ENCODE assay signal across 13 cellular contexts in the genomic region with DNA sequence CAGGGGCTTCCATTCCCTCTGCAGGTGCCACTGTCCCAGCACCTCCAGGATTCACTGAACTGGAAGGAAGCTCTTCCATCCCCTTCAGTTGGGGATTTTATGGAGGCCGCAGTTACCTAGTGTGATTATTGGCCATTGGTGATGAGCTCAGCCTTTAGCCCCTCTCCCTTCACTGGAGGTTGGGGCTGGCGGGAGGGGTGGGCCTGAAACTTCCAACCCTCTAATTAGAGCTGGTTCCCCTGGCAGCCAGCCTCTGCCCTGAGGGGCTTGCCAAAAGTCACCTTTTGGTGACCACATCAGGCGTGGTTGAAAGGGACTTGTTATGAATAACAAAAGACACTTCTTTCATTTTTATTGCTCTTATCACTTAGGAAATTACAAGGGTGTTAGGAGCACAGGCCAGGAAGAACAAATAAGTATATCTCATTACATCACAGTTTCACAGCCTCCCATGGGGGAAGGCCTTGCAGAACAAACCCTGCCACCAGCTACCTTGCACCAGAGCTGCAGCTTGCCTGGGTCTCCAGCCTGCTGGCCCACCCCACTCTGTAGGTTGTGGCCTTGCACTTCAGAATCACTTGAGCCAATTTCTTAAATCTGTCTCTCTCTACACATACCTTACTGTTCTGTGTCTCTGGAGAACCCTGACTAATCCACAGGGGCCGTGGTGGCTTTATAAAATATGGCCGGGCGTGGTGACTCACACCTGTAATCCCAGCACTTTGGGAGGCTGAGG. TPM values are rescaled to one million over a fixed set of nuclear protein-coding genes. Genes with fewer than 3 reads are reported as not detected.
DNase-seq lines count a peak whose midpoint lies in the region; ATAC-seq, FAIRE-seq and TF ChIP-seq lines count a peak whose summit lies in the region.
"Had no signal": no experiment of that assay in that cellular context is flagged by ENCODE, and none has a peak within 500 bp of the region (broad histone marks: within the 10 kb centered on the region; RNA-seq: fewer than 3 reads in every experiment).

No MANE protein-coding gene starts in this region.

- H3K4me2 ChIP-seq in A549 = peak overlapping the region; percentile 87

- peaks cover 65% of the 10 kb centered on the region for H3K4me1 ChIP-seq in A549

- H3K4me3 ChIP-seq in A549 = no peak overlapping the region
- H3K4me3 ChIP-seq: left lung, prostate gland had no signal

- no peak for FAIRE-seq in A549 (lab: Jason Lieb, UNC)

- POLR2A ChIA-PET in A549 (lab: Yijun Ruan, JAX) = no interaction called here
- POLR2A ChIA-PET in RWPE1 (lab: Yijun Ruan, JAX; ENCODE audit: low non-redundant PET) = no interaction called here

- no peak for DNase-seq in A549 (ENCODE audit: low read depth in 1 of 2, low spot score in 1 of 2)
- peak; percentile 36 for DNase-seq in COR-L47 (lab: John Stamatoyannopoulos, UW)
- DNase-seq in RWPE1 (ENCODE audit: low spot score) = no peak
- no peak for DNase-seq in islet precursor cell
- no peak for DNase-seq in GM19238 (ENCODE audit: insufficient read length, low spot score)
- no peak for DNase-seq in ecto neural progenitor cell (ENCODE audit: low spot score)
- no peak for DNase-seq in LoVo (ENCODE audit: low spot score)
- DNase-seq: central memory CD4-positive, alpha-beta T cell; left lung; NCI-H1436 had no signal

- no peak for ATAC-seq in A549
- ATAC-seq: left lung, WTC11 had no signal

- no peak for TF ChIP-seq EP300 in A549 (IDR thresholded peaks at IDR 0.05)

- no peak for TF ChIP-seq RAD21 in A549 (conservative IDR thresholded peaks at IDR 0.05 in 1 of 2, IDR thresholded peaks at IDR 0.05 in 1 of 2)

- 77% methylated on average over 6 of the region's 6 CpGs for WGBS in A549 (ENCODE audit: missing lambda C conversion rate)

- H3K9me3 ChIP-seq in A549 = no peaks in the 10 kb centered on the region
- H3K9me3 ChIP-seq: left lung, prostate gland had no signal

- TF ChIP-seq POLR2A in A549 (IDR thresholded peaks at IDR 0.05; ENCODE audit: low read length) = no peak

- H3K27ac ChIP-seq in A549 (peak overlapping the region in 1 of 2 experiments; percentile 25; a peak in 1 of 6 replicates), RWPE1 (peak overlapping the region; percentile 29), layer of hippocampus (ENCODE audit: low read depth, low read length) (peak overlapping the region; percentile 60)
- H3K27ac ChIP-seq: left lung had no signal

- H3K27me3 ChIP-seq in layer of hippocampus (ENCODE audit: control insufficient read depth, insufficient read depth, low read length) = no peaks in the 10 kb centered on the region
- H3K27me3 ChIP-seq: left lung had no signal

- CTCF ChIA-PET in A549 (lab: Yijun Ruan, JAX) = interaction anchor here (0.6 to 11.8 kb wide), 7 partner anchors 28 to 259 kb away, joined by 3 to 300 read pairs (median 3); a partner anchor contains a TSS
- CTCF ChIA-PET in RWPE1 (lab: Yijun Ruan, JAX) = interaction anchor here (0.6 to 0.7 kb wide), 2 partner anchors 146 to 151 kb away, joined by 3 read pairs; no protein-coding TSS in a partner anchor

- TF ChIP-seq CTCF in A549 (IDR thresholded peaks at IDR 0.05) (no peak), RWPE1 (conservative IDR thresholded peaks at IDR 0.05; ENCODE audit: low read depth) (no peak)

TF ChIP-seq in A549, 52 proteins besides CTCF, POLR2A, EP300 and RAD21:
- TF ChIP-seq RCOR1 (IDR thresholded peaks at IDR 0.05; ENCODE audit: low read depth, low read length) (no peak), NPAS2 (CRISPR knock-in tag; IDR thresholded peaks at IDR 0.05; ENCODE audit: borderline replicate concordance) (no peak), FOSL2 (IDR thresholded peaks at IDR 0.05) (no peak), FOSL2 (CRISPR knock-in tag; IDR thresholded peaks at IDR 0.05) (peak; percentile 35; the same call in 1 of the 2 replicates)

RNA-seq across cellular contexts. Expression of a gene that starts 5.0 kb away (rescaled TPM):
- 100 and 113 TPM in 2 replicates for polyA plus RNA-seq in A549 (2011; rRNA removed)
- polyA plus RNA-seq in A549 (2012; cell fraction: cytosol; rRNA removed) = 80.7 and 98.5 TPM in 2 replicates
- polyA plus RNA-seq in A549 (2012; cell fraction: nucleus; rRNA removed) = 252 and 288 TPM in 2 replicates
- 85.5 to 93.7 TPM (median 93.2 TPM) in 3 replicates for polyA plus RNA-seq in A549 (2017; fragmentation: RNase III; extraction: RNeasy Plus Mini Kit Qiagen cat#74134 plus additional on column Dnase treatment)
- 178 and 188 TPM in 2 replicates for polyA minus RNA-seq in A549 (2011; rRNA and poly(A)+ RNA removed)

RNA-seq across cellular contexts. Expression of a gene that starts 57.3 kb away (rescaled TPM):
- polyA plus RNA-seq in A549 (2011; rRNA removed) = 85.7 and 95.4 TPM in 2 replicates
- polyA plus RNA-seq in A549 (2012; cell fraction: cytosol; rRNA removed) = 121 and 136 TPM in 2 replicates
- polyA plus RNA-seq in A549 (2012; cell fraction: nucleus; rRNA removed) = 433 and 486 TPM in 2 replicates
- polyA plus RNA-seq in A549 (2017; fragmentation: RNase III; extraction: RNeasy Plus Mini Kit Qiagen cat#74134 plus additional on column Dnase treatment) = 86.9 to 90.0 TPM (median 87.0 TPM) in 3 replicates
- polyA minus RNA-seq in A549 (2011; rRNA and poly(A)+ RNA removed) = 77.7 and 83.6 TPM in 2 replicates
